Comparison of ENCODE assay signal across 2 cellular contexts in the genomic region with DNA sequence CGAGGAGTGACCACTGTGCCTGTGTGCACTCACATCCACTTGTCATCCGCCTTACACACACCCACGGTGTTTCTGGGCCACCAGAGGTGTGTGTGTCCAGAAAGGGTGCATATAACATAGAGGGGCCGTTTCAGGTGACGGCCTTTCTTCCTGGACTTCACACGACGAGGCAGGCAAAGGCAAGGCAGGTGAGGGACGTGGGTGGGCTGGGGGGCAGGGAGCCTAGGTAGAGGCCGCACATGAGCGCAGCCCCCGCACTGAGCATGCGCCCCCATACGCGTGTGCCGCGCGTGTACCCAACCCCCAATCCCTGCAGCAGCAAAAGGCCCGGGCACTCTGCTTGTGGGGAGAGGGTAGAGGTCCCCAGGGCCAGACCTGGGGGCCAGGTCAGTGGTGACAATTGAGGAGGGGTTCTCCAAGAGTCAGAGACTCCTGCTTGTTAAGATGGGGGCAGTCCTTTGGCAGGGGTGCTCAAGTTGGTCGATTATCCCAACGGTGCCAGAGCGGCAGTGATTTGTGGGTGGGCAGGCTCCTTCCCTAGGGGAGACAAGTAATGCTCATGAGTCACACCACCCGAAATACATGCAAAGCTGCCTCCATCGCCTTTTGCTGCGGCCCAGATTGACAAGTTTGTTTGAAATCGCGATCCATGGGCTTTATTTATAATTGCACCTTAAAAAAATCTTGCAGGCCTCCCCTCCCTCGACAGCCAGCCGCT.
TF ChIP-seq lines count a peak whose summit lies in the region.

No MANE protein-coding gene starts in this region.

TF ChIP-seq in GM23338, 12 proteins besides CTCF, POLR2A, EP300 and RAD21 (continues in another document):
- no peak for TF ChIP-seq EZH2phosphoT487 (IDR thresholded peaks at IDR 0.05; ENCODE audit: unreplicated experiment)
- no peak for TF ChIP-seq ZNF331 (CRISPR knock-in tag; IDR thresholded peaks at IDR 0.05; ENCODE audit: low read depth)
- TF ChIP-seq POLR2AphosphoS5 (IDR thresholded peaks at IDR 0.05; ENCODE audit: low read depth) = no peak
- no peak for TF ChIP-seq JUNB (IDR thresholded peaks at IDR 0.05; ENCODE audit: unreplicated experiment)
- no peak for TF ChIP-seq EZH2 (IDR thresholded peaks at IDR 0.05; ENCODE audit: low read depth, unreplicated experiment)
- TF ChIP-seq, protein P1, sequence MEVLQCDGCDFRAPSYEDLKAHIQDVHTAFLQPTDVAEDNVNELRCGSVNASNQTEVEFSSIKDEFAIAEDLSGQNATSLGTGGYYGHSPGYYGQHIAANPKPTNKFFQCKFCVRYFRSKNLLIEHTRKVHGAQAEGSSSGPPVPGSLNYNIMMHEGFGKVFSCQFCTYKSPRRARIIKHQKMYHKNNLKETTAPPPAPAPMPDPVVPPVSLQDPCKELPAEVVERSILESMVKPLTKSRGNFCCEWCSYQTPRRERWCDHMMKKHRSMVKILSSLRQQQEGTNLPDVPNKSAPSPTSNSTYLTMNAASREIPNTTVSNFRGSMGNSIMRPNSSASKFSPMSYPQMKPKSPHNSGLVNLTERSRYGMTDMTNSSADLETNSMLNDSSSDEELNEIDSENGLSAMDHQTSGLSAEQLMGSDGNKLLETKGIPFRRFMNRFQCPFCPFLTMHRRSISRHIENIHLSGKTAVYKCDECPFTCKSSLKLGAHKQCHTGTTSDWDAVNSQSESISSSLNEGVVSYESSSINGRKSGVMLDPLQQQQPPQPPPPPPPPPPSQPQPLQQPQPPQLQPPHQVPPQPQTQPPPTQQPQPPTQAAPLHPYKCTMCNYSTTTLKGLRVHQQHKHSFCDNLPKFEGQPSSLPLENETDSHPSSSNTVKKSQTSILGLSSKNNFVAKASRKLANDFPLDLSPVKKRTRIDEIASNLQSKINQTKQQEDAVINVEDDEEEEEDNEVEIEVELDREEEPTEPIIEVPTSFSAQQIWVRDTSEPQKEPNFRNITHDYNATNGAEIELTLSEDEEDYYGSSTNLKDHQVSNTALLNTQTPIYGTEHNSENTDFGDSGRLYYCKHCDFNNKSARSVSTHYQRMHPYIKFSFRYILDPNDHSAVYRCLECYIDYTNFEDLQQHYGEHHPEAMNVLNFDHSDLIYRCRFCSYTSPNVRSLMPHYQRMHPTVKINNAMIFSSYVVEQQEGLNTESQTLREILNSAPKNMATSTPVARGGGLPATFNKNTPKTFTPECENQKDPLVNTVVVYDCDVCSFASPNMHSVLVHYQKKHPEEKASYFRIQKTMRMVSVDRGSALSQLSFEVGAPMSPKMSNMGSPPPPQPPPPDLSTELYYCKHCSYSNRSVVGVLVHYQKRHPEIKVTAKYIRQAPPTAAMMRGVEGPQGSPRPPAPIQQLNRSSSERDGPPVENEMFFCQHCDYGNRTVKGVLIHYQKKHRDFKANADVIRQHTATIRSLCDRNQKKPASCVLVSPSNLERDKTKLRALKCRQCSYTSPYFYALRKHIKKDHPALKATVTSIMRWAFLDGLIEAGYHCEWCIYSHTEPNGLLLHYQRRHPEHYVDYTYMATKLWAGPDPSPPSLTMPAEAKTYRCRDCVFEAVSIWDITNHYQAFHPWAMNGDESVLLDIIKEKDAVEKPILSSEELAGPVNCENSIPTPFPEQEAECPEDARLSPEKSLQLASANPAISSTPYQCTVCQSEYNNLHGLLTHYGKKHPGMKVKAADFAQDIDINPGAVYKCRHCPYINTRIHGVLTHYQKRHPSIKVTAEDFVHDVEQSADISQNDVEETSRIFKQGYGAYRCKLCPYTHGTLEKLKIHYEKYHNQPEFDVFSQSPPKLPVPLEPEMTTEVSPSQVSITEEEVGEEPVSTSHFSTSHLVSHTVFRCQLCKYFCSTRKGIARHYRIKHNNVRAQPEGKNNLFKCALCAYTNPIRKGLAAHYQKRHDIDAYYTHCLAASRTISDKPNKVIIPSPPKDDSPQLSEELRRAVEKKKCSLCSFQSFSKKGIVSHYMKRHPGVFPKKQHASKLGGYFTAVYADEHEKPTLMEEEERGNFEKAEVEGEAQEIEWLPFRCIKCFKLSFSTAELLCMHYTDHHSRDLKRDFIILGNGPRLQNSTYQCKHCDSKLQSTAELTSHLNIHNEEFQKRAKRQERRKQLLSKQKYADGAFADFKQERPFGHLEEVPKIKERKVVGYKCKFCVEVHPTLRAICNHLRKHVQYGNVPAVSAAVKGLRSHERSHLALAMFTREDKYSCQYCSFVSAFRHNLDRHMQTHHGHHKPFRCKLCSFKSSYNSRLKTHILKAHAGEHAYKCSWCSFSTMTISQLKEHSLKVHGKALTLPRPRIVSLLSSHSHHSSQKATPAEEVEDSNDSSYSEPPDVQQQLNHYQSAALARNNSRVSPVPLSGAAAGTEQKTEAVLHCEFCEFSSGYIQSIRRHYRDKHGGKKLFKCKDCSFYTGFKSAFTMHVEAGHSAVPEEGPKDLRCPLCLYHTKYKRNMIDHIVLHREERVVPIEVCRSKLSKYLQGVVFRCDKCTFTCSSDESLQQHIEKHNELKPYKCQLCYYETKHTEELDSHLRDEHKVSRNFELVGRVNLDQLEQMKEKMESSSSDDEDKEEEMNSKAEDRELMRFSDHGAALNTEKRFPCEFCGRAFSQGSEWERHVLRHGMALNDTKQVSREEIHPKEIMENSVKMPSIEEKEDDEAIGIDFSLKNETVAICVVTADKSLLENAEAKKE (CRISPR knock-in tag; IDR thresholded peaks at IDR 0.05) = no peak
- no peak for TF ChIP-seq CREB1 (CRISPR knock-in tag; IDR thresholded peaks at IDR 0.05; ENCODE audit: low read depth)
- TF ChIP-seq, protein P2, sequence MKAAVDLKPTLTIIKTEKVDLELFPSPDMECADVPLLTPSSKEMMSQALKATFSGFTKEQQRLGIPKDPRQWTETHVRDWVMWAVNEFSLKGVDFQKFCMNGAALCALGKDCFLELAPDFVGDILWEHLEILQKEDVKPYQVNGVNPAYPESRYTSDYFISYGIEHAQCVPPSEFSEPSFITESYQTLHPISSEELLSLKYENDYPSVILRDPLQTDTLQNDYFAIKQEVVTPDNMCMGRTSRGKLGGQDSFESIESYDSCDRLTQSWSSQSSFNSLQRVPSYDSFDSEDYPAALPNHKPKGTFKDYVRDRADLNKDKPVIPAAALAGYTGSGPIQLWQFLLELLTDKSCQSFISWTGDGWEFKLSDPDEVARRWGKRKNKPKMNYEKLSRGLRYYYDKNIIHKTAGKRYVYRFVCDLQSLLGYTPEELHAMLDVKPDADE (IDR thresholded peaks at IDR 0.05) = no peak
- TF ChIP-seq STAT1 (IDR thresholded peaks at IDR 0.05; ENCODE audit: unreplicated experiment) = no peak
- TF ChIP-seq ZNF114 (CRISPR knock-in tag; IDR thresholded peaks at IDR 0.05) = no peak

TF ChIP-seq in H1, 55 proteins besides CTCF, POLR2A, EP300 and RAD21:
- TF ChIP-seq, protein P3, sequence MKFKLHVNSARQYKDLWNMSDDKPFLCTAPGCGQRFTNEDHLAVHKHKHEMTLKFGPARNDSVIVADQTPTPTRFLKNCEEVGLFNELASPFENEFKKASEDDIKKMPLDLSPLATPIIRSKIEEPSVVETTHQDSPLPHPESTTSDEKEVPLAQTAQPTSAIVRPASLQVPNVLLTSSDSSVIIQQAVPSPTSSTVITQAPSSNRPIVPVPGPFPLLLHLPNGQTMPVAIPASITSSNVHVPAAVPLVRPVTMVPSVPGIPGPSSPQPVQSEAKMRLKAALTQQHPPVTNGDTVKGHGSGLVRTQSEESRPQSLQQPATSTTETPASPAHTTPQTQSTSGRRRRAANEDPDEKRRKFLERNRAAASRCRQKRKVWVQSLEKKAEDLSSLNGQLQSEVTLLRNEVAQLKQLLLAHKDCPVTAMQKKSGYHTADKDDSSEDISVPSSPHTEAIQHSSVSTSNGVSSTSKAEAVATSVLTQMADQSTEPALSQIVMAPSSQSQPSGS (IDR thresholded peaks at IDR 0.05; ENCODE audit: low read length) = no peak
- TF ChIP-seq SIX5 (IDR thresholded peaks at IDR 0.05; ENCODE audit: low read depth, low read length) = no peak
- TF ChIP-seq RFX5 (IDR thresholded peaks at IDR 0.05; ENCODE audit: borderline replicate concordance, low read depth, low read length) = no peak
- TF ChIP-seq POU5F1 (IDR thresholded peaks at IDR 0.05; ENCODE audit: low read depth, low read length) = no peak
- TF ChIP-seq BRCA1 (IDR thresholded peaks at IDR 0.05; ENCODE audit: low read depth, low read length) = no peak
- TF ChIP-seq EZH2 (IDR thresholded peaks at IDR 0.05; ENCODE audit: low read depth, low read length, severe bottlenecking) = no peak
- TF ChIP-seq RXRA (IDR thresholded peaks at IDR 0.05; ENCODE audit: insufficient read depth, low read depth, low read length) = no peak
- no peak for TF ChIP-seq ZNF274 (IDR thresholded peaks at IDR 0.05; ENCODE audit: borderline replicate concordance, extremely low read depth, low read length)
- TF ChIP-seq, protein P4, sequence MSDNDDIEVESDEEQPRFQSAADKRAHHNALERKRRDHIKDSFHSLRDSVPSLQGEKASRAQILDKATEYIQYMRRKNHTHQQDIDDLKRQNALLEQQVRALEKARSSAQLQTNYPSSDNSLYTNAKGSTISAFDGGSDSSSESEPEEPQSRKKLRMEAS (IDR thresholded peaks at IDR 0.05) = no peak
- TF ChIP-seq YY1 (IDR thresholded peaks at IDR 0.05; ENCODE audit: low read depth, low read length) = no peak
TF ChIP-seq in H1: peak in this region for 0.
